In genomic region chr13:41311607-41312500, GRCh38 we compare ENCODE assay signal across 8 cellular contexts.
DNase-seq lines count a peak whose midpoint lies in the region; ATAC-seq and TF ChIP-seq lines count a peak whose summit lies in the region.

No MANE protein-coding gene starts in this region.

- H3K27me3 ChIP-seq in mucosa of rectum (ENCODE audit: control insufficient read depth in 2 of 2, insufficient read depth in 2 of 2, low read length in 2 of 2), result no peaks in the 10 kb centered on the region

- peak overlapping the region; percentile 85 to 95 for H3K4me3 ChIP-seq in mucosa of rectum (ENCODE audit: low read length in 2 of 2)

- H3K9me3 ChIP-seq in mucosa of rectum (ENCODE audit: control insufficient read depth in 2 of 2, low read length in 2 of 2), result no peaks in the 10 kb centered on the region

- H3K27ac Mint-ChIP-seq in stimulated activated naive B cell treated with anti-CD40 and anti-IgM and Interleukin-4, amounts not matched to agents 10 μg/mL and 1 μg/mL and 100 μg/mL, for 72 hours, result peak overlapping the region; percentile 95

- H3K4me3 Mint-ChIP-seq in stimulated activated naive B cell treated with anti-CD40 and anti-IgM and Interleukin-4, amounts not matched to agents 10 μg/mL and 1 μg/mL and 100 μg/mL, for 72 hours, result peak overlapping the region; percentile 93 to 95

- peaks cover 9 to 24% of the 10 kb centered on the region in 2 donors for H3K4me1 Mint-ChIP-seq in stimulated activated naive B cell treated with anti-CD40 and anti-IgM and Interleukin-4, amounts not matched to agents 10 μg/mL and 1 μg/mL and 100 μg/mL, for 72 hours

- peaks cover 0 to 5% of the 10 kb centered on the region in 2 donors for H3K4me1 ChIP-seq in mucosa of rectum (ENCODE audit: control insufficient read depth in 2 of 2, insufficient read depth in 2 of 2, low read length in 2 of 2)

- no peaks in the 10 kb centered on the region for H3K27me3 Mint-ChIP-seq in stimulated activated naive B cell treated with anti-CD40 and anti-IgM and Interleukin-4, amounts not matched to agents 10 μg/mL and 1 μg/mL and 100 μg/mL, for 72 hours

- H3K9me3 Mint-ChIP-seq in stimulated activated naive B cell treated with anti-CD40 and anti-IgM and Interleukin-4, amounts not matched to agents 10 μg/mL and 1 μg/mL and 100 μg/mL, for 72 hours, result no peaks in the 10 kb centered on the region

- DNase-seq in NCI-H1092 treated with DMSO at 0.1 percent for 48 hours (lab: John Stamatoyannopoulos, UW) (peak; percentile 62), NCI-H1092 (lab: John Stamatoyannopoulos, UW) (no peak), NCI-H82 treated with DMSO at 0.1 percent for 48 hours (lab: John Stamatoyannopoulos, UW; ENCODE audit: unreplicated experiment) (peak; percentile 26), activated T-cell treated with anti-CD3 and anti-CD28 coated beads for 4 hours (peak; percentile 26), erythroblast (lab: John Stamatoyannopoulos, UW) (peak; percentile 72 to 80)
- peak; percentile 23 for DNase-seq in stimulated activated naive B cell treated with anti-CD40 and anti-IgM and Interleukin-4, amounts not matched to agents 10 μg/mL and 1 μg/mL and 100 μg/mL, for 72 hours

- TF ChIP-seq POLR2A in erythroblast (IDR thresholded peaks at IDR 0.05; ENCODE audit: low read length), result no peak

- peak overlapping the region; percentile 86 to 90 for H3K27ac ChIP-seq in mucosa of rectum (ENCODE audit: low read depth in 2 of 2, low read length in 2 of 2)

- H3K36me3 ChIP-seq in mucosa of rectum (ENCODE audit: control insufficient read depth in 2 of 2, insufficient read depth in 2 of 2, low read length in 2 of 2), result no peaks in the 10 kb centered on the region

- peak; percentile 52 for ATAC-seq in HG02943 (IDR thresholded peaks at IDR 0.05; ENCODE audit: low read depth, unreplicated experiment)
- ATAC-seq in stimulated activated naive B cell treated with anti-CD40 and anti-IgM and Interleukin-4, amounts not matched to agents 10 μg/mL and 1 μg/mL and 100 μg/mL, for 72 hours (replicated peaks), result peak; percentile 67 to 69

- no peaks in the 10 kb centered on the region for H3K36me3 Mint-ChIP-seq in stimulated activated naive B cell treated with anti-CD40 and anti-IgM and Interleukin-4, amounts not matched to agents 10 μg/mL and 1 μg/mL and 100 μg/mL, for 72 hours

- H3K9ac ChIP-seq in mucosa of rectum (ENCODE audit: low read depth in 1 of 2, low read length in 2 of 2), result peak overlapping the region; percentile 86 to 88
